Comparison of ENCODE assay signal across 24 cellular contexts in genomic region chr11:95585071-95585751, GRCh38.
DNase-seq lines count a peak whose midpoint lies in the region; ATAC-seq and TF ChIP-seq lines count a peak whose summit lies in the region.
"Had no signal": no experiment of that assay in that cellular context is flagged by ENCODE, and none has a peak within 500 bp of the region (broad histone marks: within the 10 kb centered on the region; RNA-seq: fewer than 3 reads in every experiment).

No MANE protein-coding gene starts in this region.

- no peaks in the 10 kb centered on the region for H3K36me3 ChIP-seq in adipocyte (ENCODE audit: control insufficient read depth, insufficient read depth, low read length, severe bottlenecking)
- no peaks in the 10 kb centered on the region for H3K36me3 ChIP-seq in heart left ventricle
- H3K36me3 ChIP-seq: esophagus muscularis mucosa had no signal

- H3K9me3 ChIP-seq in adipocyte (ENCODE audit: control insufficient read depth, low read length), result no peaks in the 10 kb centered on the region
- no peaks in the 10 kb centered on the region for H3K9me3 ChIP-seq in heart left ventricle
- H3K9me3 ChIP-seq: esophagus muscularis mucosa had no signal

- H3K4me1 Mint-ChIP-seq in activated naive CD8-positive, alpha-beta T cell (ENCODE audit: low read depth), result peaks cover 20% of the 10 kb centered on the region
- H3K4me1 Mint-ChIP-seq in activated naive CD8-positive, alpha-beta T cell treated with anti-CD3 and anti-CD28 coated beads for 36 hours, result peaks cover 13% of the 10 kb centered on the region

- TF ChIP-seq CTCF in fibroblast of the aortic adventitia (IDR thresholded peaks at IDR 0.05; ENCODE audit: insufficient read depth, low read length), result no peak
- TF ChIP-seq CTCF in heart left ventricle (IDR thresholded peaks at IDR 0.05), result no peak
- no peak for TF ChIP-seq CTCF in dorsolateral prefrontal cortex (IDR thresholded peaks at IDR 0.05 in 54 of 56, conservative IDR thresholded peaks at IDR 0.05 in 2 of 56; ENCODE audit: low read depth in 1 of 56, partially characterized antibody in 56 of 56)

- H3K27me3 Mint-ChIP-seq in activated naive CD8-positive, alpha-beta T cell, result no peaks in the 10 kb centered on the region
- no peaks in the 10 kb centered on the region for H3K27me3 Mint-ChIP-seq in activated naive CD8-positive, alpha-beta T cell treated with anti-CD3 and anti-CD28 coated beads for 36 hours
- H3K27me3 Mint-ChIP-seq: activated CD4-positive, alpha-beta memory T cell treated with anti-CD3 and anti-CD28 coated beads, Interleukin-2, amount 10 ng/mL, durations not matched to agents 7 days and 5 days; activated naive CD4-positive, alpha-beta T cell treated with anti-CD3 and anti-CD28 coated beads, Interleukin-2, amount 50 U/mL, for 24 hours; IgD-negative memory B cell; progenitor cell of endocrine pancreas had no signal

- intact Hi-C loops in heart left ventricle (cut with DNase I), result no loop called here
- intact Hi-C loops in dorsolateral prefrontal cortex (cut with DNase I), result no loop called here
- intact Hi-C loops in posterior cingulate gyrus (cut with DNase I), result no loop called here

- no peak for ATAC-seq in heart left ventricle
- ATAC-seq in HG03565 (IDR thresholded peaks at IDR 0.05; ENCODE audit: unreplicated experiment), result no peak
- ATAC-seq: natural killer cell treated with Interleukin-12 subunit alpha and Interleukin-12 subunit beta and Interleukin-15 and Interleukin-18, amount 100 ng/mL, for 72 hours had no signal

- peaks cover 6% of the 10 kb centered on the region for H3K4me1 ChIP-seq in adipocyte (ENCODE audit: control insufficient read depth, insufficient read depth, low read length)
- H3K4me1 ChIP-seq in heart left ventricle, result peaks cover 0 to 2% (median 0%) of the 10 kb centered on the region in 12 donors
- H3K4me1 ChIP-seq: esophagus muscularis mucosa had no signal

- peaks cover 2% of the 10 kb centered on the region for H3K36me3 Mint-ChIP-seq in activated naive CD8-positive, alpha-beta T cell
- peaks cover 3% of the 10 kb centered on the region for H3K36me3 Mint-ChIP-seq in activated naive CD8-positive, alpha-beta T cell treated with anti-CD3 and anti-CD28 coated beads for 36 hours
- H3K36me3 Mint-ChIP-seq: activated naive CD4-positive, alpha-beta T cell treated with anti-CD3 and anti-CD28 coated beads, Interleukin-2, amount 50 U/mL, for 24 hours; natural killer cell treated with Interleukin-12 subunit alpha and Interleukin-12 subunit beta and Interleukin-15 and Interleukin-18, amount 100 ng/mL, for 72 hours had no signal

- 87 to 91% (median 88%) methylated on average over 3 of the region's 3 CpGs for WGBS in heart left ventricle, 4 donors

- H3K27me3 ChIP-seq in adipocyte (replicated peaks; ENCODE audit: control insufficient read depth, insufficient read depth, low read length), result no peaks in the 10 kb centered on the region
- H3K27me3 ChIP-seq in heart left ventricle, result no peaks in the 10 kb centered on the region
- no peaks in the 10 kb centered on the region for H3K27me3 ChIP-seq in dorsolateral prefrontal cortex
- H3K27me3 ChIP-seq: esophagus muscularis mucosa had no signal

- H3K4me3 Mint-ChIP-seq in activated naive CD8-positive, alpha-beta T cell, result no peak overlapping the region
- H3K4me3 Mint-ChIP-seq in activated naive CD8-positive, alpha-beta T cell treated with anti-CD3 and anti-CD28 coated beads for 36 hours, result no peak overlapping the region
- H3K4me3 Mint-ChIP-seq: activated CD4-positive, alpha-beta memory T cell treated with anti-CD3 and anti-CD28 coated beads, Interleukin-2, amount 10 ng/mL, durations not matched to agents 7 days and 5 days; activated naive CD4-positive, alpha-beta T cell treated with anti-CD3 and anti-CD28 coated beads, Interleukin-2, amount 50 U/mL, for 24 hours; IgD-negative memory B cell; natural killer cell treated with Interleukin-12 subunit alpha and Interleukin-12 subunit beta and Interleukin-15 and Interleukin-18, amount 100 ng/mL, for 72 hours had no signal

- H3K27ac Mint-ChIP-seq in activated naive CD8-positive, alpha-beta T cell, result peak overlapping the region; percentile 7
- H3K27ac Mint-ChIP-seq in activated naive CD8-positive, alpha-beta T cell treated with anti-CD3 and anti-CD28 coated beads for 36 hours, result no peak overlapping the region
- H3K27ac Mint-ChIP-seq: activated CD4-positive, alpha-beta memory T cell treated with anti-CD3 and anti-CD28 coated beads, Interleukin-2, amount 10 ng/mL, durations not matched to agents 7 days and 5 days; activated naive CD4-positive, alpha-beta T cell treated with anti-CD3 and anti-CD28 coated beads, Interleukin-2, amount 50 U/mL, for 24 hours; IgD-negative memory B cell; natural killer cell treated with Interleukin-12 subunit alpha and Interleukin-12 subunit beta and Interleukin-15 and Interleukin-18, amount 100 ng/mL, for 72 hours; progenitor cell of endocrine pancreas had no signal

- no peak overlapping the region for H3K9ac ChIP-seq in adipocyte (ENCODE audit: low read length)

- H3K4me3 ChIP-seq in adipocyte (ENCODE audit: low read length) (no peak overlapping the region), fibroblast of the aortic adventitia (ENCODE audit: low read depth, low read length) (no peak overlapping the region), heart left ventricle (no peak overlapping the region), dorsolateral prefrontal cortex (no peak overlapping the region)
- H3K4me3 ChIP-seq: esophagus muscularis mucosa had no signal

- DNase-seq in activated naive CD8-positive, alpha-beta T cell treated with anti-CD3 and anti-CD28 coated beads for 36 hours, result no peak
- peak; percentile 61 for DNase-seq in adipocyte (ENCODE audit: low read depth)
- peak; percentile 67 for DNase-seq in fibroblast of the aortic adventitia (ENCODE audit: low read depth)
- no peak for DNase-seq in heart left ventricle
- no peak for DNase-seq in dorsolateral prefrontal cortex
- DNase-seq in posterior cingulate gyrus, result no peak
- DNase-seq: 8988T; activated CD4-positive, alpha-beta memory T cell treated with anti-CD3 and anti-CD28 coated beads, Interleukin-2, amount 10 ng/mL, durations not matched to agents 7 days and 5 days; activated T-cell treated with anti-CD3 and anti-CD28 coated beads, Interleukin-2, amount 50 U/mL, for 1 hour; MV-4-11; NCI-H2029; NCI-H524; Right ventricle myocardium superior; stimulated activated CD4-positive, alpha-beta T cell treated with anti-CD3 and anti-CD28 coated beads, Interleukin-4, amount 100 ng/mL, for 4 hours; T-helper 1 cell had no signal

- H3K27ac ChIP-seq in heart left ventricle, result no peak overlapping the region
- no peak overlapping the region for H3K27ac ChIP-seq in dorsolateral prefrontal cortex
- H3K27ac ChIP-seq: C4-2B, esophagus muscularis mucosa, VCaP had no signal

- TF ChIP-seq POLR2A in heart left ventricle (IDR thresholded peaks at IDR 0.05), result no peak

- H3K9me3 Mint-ChIP-seq in activated naive CD8-positive, alpha-beta T cell (ENCODE audit: low read depth), result no peaks in the 10 kb centered on the region
- H3K9me3 Mint-ChIP-seq in activated naive CD8-positive, alpha-beta T cell treated with anti-CD3 and anti-CD28 coated beads for 36 hours, result peaks cover 8% of the 10 kb centered on the region

Comparison
In these comparisons a context has a peak if more than half of its experiments do, and no peak if none do; other contexts are left out.
1. DNase-seq: peak in adipocyte (single experiment) and fibroblast of the aortic adventitia (single experiment); none in activated naive CD8-positive, alpha-beta T cell treated with anti-CD3 and anti-CD28 coated beads for 36 hours (single experiment), heart left ventricle (0 of 5), dorsolateral prefrontal cortex (0 of 10) and posterior cingulate gyrus (0 of 10).